In genomic region chr7:30135271-30135550, GRCh38 we compare ENCODE assay signal across 8 cellular contexts. TPM values are rescaled to one million over a fixed set of nuclear protein-coding genes. Genes with fewer than 3 reads are reported as not detected.
DNase-seq lines count a peak whose midpoint lies in the region; ATAC-seq and TF ChIP-seq lines count a peak whose summit lies in the region.

No MANE protein-coding gene starts in this region.

- H3K36me3 ChIP-seq in MG63 (no peaks in the 10 kb centered on the region), endodermal cell (ENCODE audit: control insufficient read depth, insufficient read depth, low read length) (no peaks in the 10 kb centered on the region), trophoblast cell (ENCODE audit: control insufficient read depth in 1 of 2, insufficient read depth in 2 of 2, low read length in 2 of 2) (no peaks in the 10 kb centered on the region)

- peak overlapping the region; percentile 100 for H3K4me2 ChIP-seq in trophoblast cell (ENCODE audit: low read length)

- peak overlapping the region; percentile 91 for H2AFZ ChIP-seq in trophoblast cell (ENCODE audit: insufficient read depth, low read length, poor library complexity)

- H3K9ac ChIP-seq in endodermal cell (ENCODE audit: extremely low read depth, low read length, poor library complexity, severe bottlenecking) (no peak overlapping the region), trophoblast cell (ENCODE audit: low read length) (peak overlapping the region; percentile 6)

- no peak overlapping the region for H2BK5ac ChIP-seq in trophoblast cell (ENCODE audit: low read depth, low read length, poor library complexity)

- H3K27ac ChIP-seq in endodermal cell (ENCODE audit: low read depth, low read length) (no peak overlapping the region), trophoblast cell (ENCODE audit: low read depth, low read length) (no peak overlapping the region)

- H3K23ac ChIP-seq in trophoblast cell (ENCODE audit: low read length), result no peak overlapping the region

- H3K18ac ChIP-seq in trophoblast cell (ENCODE audit: low read length), result peak overlapping the region; percentile 77

- H3K4me1 ChIP-seq in endodermal cell (ENCODE audit: control insufficient read depth, insufficient read depth, low read length), result peaks cover 5% of the 10 kb centered on the region
- peaks cover 5 to 7% of the 10 kb centered on the region in 2 experiments for H3K4me1 ChIP-seq in trophoblast cell (ENCODE audit: control insufficient read depth in 1 of 2, insufficient read depth in 2 of 2, low read length in 2 of 2)

- H3K27me3 ChIP-seq in MG63 (no peaks in the 10 kb centered on the region), endodermal cell (ENCODE audit: control insufficient read depth, insufficient read depth, low read length, poor library complexity, severe bottlenecking) (peaks cover 43% of the 10 kb centered on the region), trophoblast cell (ENCODE audit: insufficient read depth, low read length) (peaks cover 22% of the 10 kb centered on the region)

- H2BK120ac ChIP-seq in trophoblast cell (ENCODE audit: insufficient read depth, low read length, poor library complexity), result peak overlapping the region; percentile 24

- WGBS in endodermal cell (ENCODE audit: insufficient coverage in 1 of 2, insufficient read length in 1 of 2), 2 experiments, result 0% methylated on average over 2 to 44 of the region's 44 CpGs
- WGBS in trophoblast cell (ENCODE audit: extremely low coverage, insufficient coverage, insufficient read length), result no CpG with 5 or more reads among the region's 44 CpGs

- peaks cover 2% of the 10 kb centered on the region for H3K79me1 ChIP-seq in trophoblast cell (ENCODE audit: low read length)

- H3K36me3 Mint-ChIP-seq in endodermal cell (ENCODE audit: low read depth), result no peaks in the 10 kb centered on the region

- H3K4ac ChIP-seq in trophoblast cell (ENCODE audit: low read depth, low read length), result peak overlapping the region; percentile 25

- H3K27me3 Mint-ChIP-seq in endodermal cell (ENCODE audit: insufficient read depth), result peaks cover 46% of the 10 kb centered on the region

- ATAC-seq in GM19324 (IDR thresholded peaks at IDR 0.05; ENCODE audit: low FRiP score, unreplicated experiment), result peak; percentile 23
- ATAC-seq in HG03565 (IDR thresholded peaks at IDR 0.05; ENCODE audit: unreplicated experiment), result no peak
- ATAC-seq in GM21786 (IDR thresholded peaks at IDR 0.05; ENCODE audit: unreplicated experiment), result no peak

- TF ChIP-seq CTCF in endodermal cell (conservative IDR thresholded peaks at IDR 0.05), result no peak

- no peak overlapping the region for H4K91ac ChIP-seq in trophoblast cell (ENCODE audit: low read depth, low read length)

- H3K4me3 ChIP-seq in MG63 (peak overlapping the region; percentile 70), endodermal cell (ENCODE audit: low read length) (peak overlapping the region; percentile 84), trophoblast cell (ENCODE audit: low read depth, low read length) (peak overlapping the region; percentile 74)

- no peak overlapping the region for H3K27ac Mint-ChIP-seq in endodermal cell

- H3K14ac ChIP-seq in trophoblast cell (ENCODE audit: low read length), result peak overlapping the region; percentile 52

- no peaks in the 10 kb centered on the region for H3K4me1 Mint-ChIP-seq in endodermal cell

- DNase-seq in MG63, result no peak
- no peak for DNase-seq in endodermal cell
- DNase-seq in trophoblast cell, result no peak
- no peak for DNase-seq in NAMALWA (ENCODE audit: low spot score)
- DNase-seq in DMS153 (lab: John Stamatoyannopoulos, UW), result no peak

- no peak overlapping the region for H2AK5ac ChIP-seq in trophoblast cell (ENCODE audit: low read length)

- H3K4me3 Mint-ChIP-seq in endodermal cell, result peak overlapping the region; percentile 81

- H3K9me3 ChIP-seq in MG63 (no peaks in the 10 kb centered on the region), endodermal cell (ENCODE audit: control insufficient read depth, low read length) (no peaks in the 10 kb centered on the region), trophoblast cell (ENCODE audit: insufficient read depth, low read depth, low read length) (peaks cover 3% of the 10 kb centered on the region)

- no peak overlapping the region for H4K12ac ChIP-seq in trophoblast cell (ENCODE audit: low read depth, low read length)

- no peaks in the 10 kb centered on the region for H3K9me3 Mint-ChIP-seq in endodermal cell

- H4K8ac ChIP-seq in trophoblast cell (ENCODE audit: low read depth, low read length), result peak overlapping the region; percentile 77

- no peak overlapping the region for H2BK12ac ChIP-seq in trophoblast cell (ENCODE audit: low read length)

- H3K79me2 ChIP-seq in trophoblast cell (ENCODE audit: control insufficient read depth, insufficient read depth, low read length, poor library complexity), result no peaks in the 10 kb centered on the region

RNA-seq across cellular contexts. Expression of gene MTURN, which starts 0.4 kb away (rescaled TPM):
- total RNA-seq in MG63 (2014; rRNA removed; shearing (Covaris generic); ENCODE audit: low replicate concordance), result 2.0 and 7.1 TPM in 2 replicates
- total RNA-seq in endodermal cell, result 10 to 100 TPM; 11.2 to 12.1 TPM
- 11.9 TPM for polyA plus RNA-seq in endodermal cell (2013, experiment 1 of 2)
- 10.0 TPM for polyA plus RNA-seq in endodermal cell (2013, experiment 2 of 2)
- polyA plus RNA-seq in trophoblast cell (2013), result 1.4 and 1.6 TPM in 2 replicates
